In genomic region chr15:95556225-95556624, GRCh38 we compare ENCODE assay signal across 28 cellular contexts.
A peak's percentile ranks its signal among the peaks of the same experiment; 100 is the strongest.
DNase-seq lines count a peak whose midpoint lies in the region; FAIRE-seq and TF ChIP-seq lines count a peak whose summit lies in the region.
"Had no signal": no experiment of that assay in that cellular context is flagged by ENCODE, and none has a peak within 500 bp of the region (broad histone marks: within the 10 kb centered on the region; RNA-seq: fewer than 3 reads in every experiment).

No MANE protein-coding gene starts in this region.

- WGBS in trophoblast cell (ENCODE audit: extremely low coverage, insufficient coverage, insufficient read length): no CpG with 5 or more reads among the region's 2 CpGs

- no peaks in the 10 kb centered on the region for H3K27me3 Mint-ChIP-seq in HFFc6 (ENCODE audit: insufficient read depth)
- no peaks in the 10 kb centered on the region for H3K27me3 Mint-ChIP-seq in chondrocyte (ENCODE audit: low read depth)
- peaks cover 56% of the 10 kb centered on the region for H3K27me3 Mint-ChIP-seq in activated T-cell treated with anti-CD3 and anti-CD28 coated beads, Interleukin-2, amount 50 U/mL, for 24 hours
- H3K27me3 Mint-ChIP-seq: IgD-negative memory B cell had no signal

- H3K9me3 ChIP-seq in trophoblast cell (ENCODE audit: insufficient read depth, low read depth, low read length): no peaks in the 10 kb centered on the region
- H3K9me3 ChIP-seq: heart left ventricle, testis had no signal

- TF ChIP-seq CTCF in HFFc6 (IDR thresholded peaks at IDR 0.05): no peak
- TF ChIP-seq CTCF in chondrocyte (IDR thresholded peaks at IDR 0.05): no peak

- no peak overlapping the region for H2BK120ac ChIP-seq in trophoblast cell (ENCODE audit: insufficient read depth, low read length, poor library complexity)

- H3K9me3 Mint-ChIP-seq in HFFc6 (no peaks in the 10 kb centered on the region), chondrocyte (ENCODE audit: low read depth) (peaks cover 8% of the 10 kb centered on the region)
- H3K9me3 Mint-ChIP-seq in activated T-cell treated with anti-CD3 and anti-CD28 coated beads, Interleukin-2, amount 50 U/mL, for 24 hours: no peaks in the 10 kb centered on the region
- H3K9me3 Mint-ChIP-seq: activated naive CD8-positive, alpha-beta T cell treated with anti-CD3 and anti-CD28 coated beads, Interleukin-2, amount 50 U/mL, for 24 hours had no signal

- H2BK12ac ChIP-seq in trophoblast cell (ENCODE audit: low read length): no peak overlapping the region

- H2AK5ac ChIP-seq in trophoblast cell (ENCODE audit: low read length): no peak overlapping the region

- H3K4me1 Mint-ChIP-seq in HFFc6 (ENCODE audit: low read depth) (peaks cover 46% of the 10 kb centered on the region), chondrocyte (ENCODE audit: low read depth) (peaks cover 51% of the 10 kb centered on the region)
- H3K4me1 Mint-ChIP-seq in activated T-cell treated with anti-CD3 and anti-CD28 coated beads, Interleukin-2, amount 50 U/mL, for 24 hours (ENCODE audit: low read depth): peaks cover 15% of the 10 kb centered on the region
- H3K4me1 Mint-ChIP-seq: IgD-negative memory B cell had no signal

- H3K36me3 ChIP-seq in trophoblast cell (ENCODE audit: control insufficient read depth in 1 of 2, insufficient read depth in 2 of 2, low read length in 2 of 2): peaks cover 0 to 2% of the 10 kb centered on the region in 2 experiments
- H3K36me3 ChIP-seq: heart left ventricle, WERI-Rb-1 had no signal

- H4K12ac ChIP-seq in trophoblast cell (ENCODE audit: low read depth, low read length): no peak overlapping the region

- H2BK5ac ChIP-seq in trophoblast cell (ENCODE audit: low read depth, low read length, poor library complexity): no peak overlapping the region

- H4K8ac ChIP-seq in trophoblast cell (ENCODE audit: low read depth, low read length): no peak overlapping the region

- no peak overlapping the region for H3K4ac ChIP-seq in trophoblast cell (ENCODE audit: low read depth, low read length)

- H3K9ac ChIP-seq in trophoblast cell (ENCODE audit: low read length): no peak overlapping the region

- H3K18ac ChIP-seq in trophoblast cell (ENCODE audit: low read length): no peak overlapping the region

- no peaks in the 10 kb centered on the region for H3K27me3 ChIP-seq in trophoblast cell (ENCODE audit: insufficient read depth, low read length)
- H3K27me3 ChIP-seq: foreskin keratinocyte, heart left ventricle, testis had no signal

- H3K27ac ChIP-seq in trophoblast cell (ENCODE audit: low read depth, low read length): no peak overlapping the region
- H3K27ac ChIP-seq: WERI-Rb-1 had no signal

- peaks cover 2% of the 10 kb centered on the region for H3K79me2 ChIP-seq in trophoblast cell (ENCODE audit: control insufficient read depth, insufficient read depth, low read length, poor library complexity)

- no peak overlapping the region for H3K4me3 Mint-ChIP-seq in HFFc6
- no peak overlapping the region for H3K4me3 Mint-ChIP-seq in chondrocyte (ENCODE audit: unreplicated experiment)
- H3K4me3 Mint-ChIP-seq in activated T-cell treated with anti-CD3 and anti-CD28 coated beads, Interleukin-2, amount 50 U/mL, for 24 hours: no peak overlapping the region
- H3K4me3 Mint-ChIP-seq: activated naive CD8-positive, alpha-beta T cell treated with anti-CD3 and anti-CD28 coated beads, Interleukin-2, amount 50 U/mL, for 24 hours; IgD-negative memory B cell had no signal

- FAIRE-seq in GM19239 (lab: Jason Lieb, UNC): no peak
- FAIRE-seq: bronchial epithelial cell, G401.6, H1 had no signal

- DNase-seq in HFFc6 (no peak), chondrocyte (ENCODE audit: low spot score) (no peak), kidney glomerular epithelial cell (lab: John Stamatoyannopoulos, UW) (peak; percentile 54), trophoblast cell (peak; percentile 16 to 93), RPMI8226 (no peak), GM19239 (ENCODE audit: insufficient read length, low spot score) (no peak), ureter (ENCODE audit: low spot score) (no peak)
- no peak for DNase-seq in activated T-cell treated with anti-CD3 and anti-CD28 coated beads, Interleukin-2, amount 50 U/mL, for 24 hours
- DNase-seq: ACHN; activated CD4-positive, alpha-beta T cell treated with anti-CD3 and anti-CD28 coated beads for 48 hours; activated naive CD8-positive, alpha-beta T cell treated with anti-CD3 and anti-CD28 coated beads, Interleukin-2, amount 50 U/mL, for 24 hours; activated T-cell treated with anti-CD3 and anti-CD28 coated beads, Interleukin-2, amount 50 U/mL, for 1 hour; DMS153; foreskin keratinocyte; NCI-H1105 treated with DMSO at 0.1 percent for 48 hours; NCI-H2029; NCI-H69; SHP77 treated with DMSO at 0.1 percent for 48 hours; stimulated activated naive CD8-positive, alpha-beta T cell treated with anti-CD3 and anti-CD28 coated beads, Interleukin-15, Interleukin-2, amounts not matched to agents 100 U/mL and 50 U/mL, for 24 hours; SW 1271; T1000; WERI-Rb-1 had no signal

- H3K36me3 Mint-ChIP-seq in HFFc6 (ENCODE audit: low read depth) (no peaks in the 10 kb centered on the region), chondrocyte (ENCODE audit: low read depth) (peaks cover 1% of the 10 kb centered on the region)
- no peaks in the 10 kb centered on the region for H3K36me3 Mint-ChIP-seq in activated T-cell treated with anti-CD3 and anti-CD28 coated beads, Interleukin-2, amount 50 U/mL, for 24 hours (ENCODE audit: low read depth)
- H3K36me3 Mint-ChIP-seq: IgD-negative memory B cell had no signal

- H3K4me1 ChIP-seq in trophoblast cell (ENCODE audit: control insufficient read depth in 1 of 2, insufficient read depth in 2 of 2, low read length in 2 of 2): peaks cover 7% of the 10 kb centered on the region in 2 experiments

- H4K91ac ChIP-seq in trophoblast cell (ENCODE audit: low read depth, low read length): no peak overlapping the region

- no peak overlapping the region for H3K23ac ChIP-seq in trophoblast cell (ENCODE audit: low read length)

- H2AFZ ChIP-seq in trophoblast cell (ENCODE audit: insufficient read depth, low read length, poor library complexity): no peak overlapping the region

- no peak overlapping the region for H3K4me3 ChIP-seq in trophoblast cell (ENCODE audit: low read depth, low read length)
- H3K4me3 ChIP-seq: heart left ventricle had no signal

- no peak overlapping the region for H3K4me2 ChIP-seq in trophoblast cell (ENCODE audit: low read length)

- H3K14ac ChIP-seq in trophoblast cell (ENCODE audit: low read length): no peak overlapping the region

- H3K79me1 ChIP-seq in trophoblast cell (ENCODE audit: low read length): peaks cover 19% of the 10 kb centered on the region

- H3K27ac Mint-ChIP-seq in HFFc6 (0 out of 2 replicates have a peak overlapping the region, but pooled peaks have one; percentile 18), chondrocyte (ENCODE audit: unreplicated experiment) (peak overlapping the region; percentile 96)
- H3K27ac Mint-ChIP-seq in activated T-cell treated with anti-CD3 and anti-CD28 coated beads, Interleukin-2, amount 50 U/mL, for 24 hours: no peak overlapping the region
- H3K27ac Mint-ChIP-seq: activated naive CD8-positive, alpha-beta T cell treated with anti-CD3 and anti-CD28 coated beads, Interleukin-2, amount 50 U/mL, for 24 hours; IgD-negative memory B cell had no signal

Comparison
In these comparisons a context has a peak if more than half of its experiments do, and no peak if none do; other contexts are left out.
1. DNase-seq: peak in kidney glomerular epithelial cell (single experiment) and trophoblast cell (2 of 2); none in HFFc6 (single experiment), chondrocyte (single experiment), RPMI8226 (single experiment), GM19239 (single experiment), activated T-cell treated with anti-CD3 and anti-CD28 coated beads, Interleukin-2, amount 50 U/mL, for 24 hours (single experiment) and ureter (single experiment).